ENCODE assay signal across 13 cellular contexts in genomic region chr17:8038954-8039610, GRCh38. TPM values are rescaled to one million over a fixed set of nuclear protein-coding genes. Genes with fewer than 3 reads are reported as not detected.
DNase-seq lines count a peak whose midpoint lies in the region; ATAC-seq and TF ChIP-seq lines count a peak whose summit lies in the region.
"Had no signal": no experiment of that assay in that cellular context is flagged by ENCODE, and none has a peak within 500 bp of the region (broad histone marks: within the 10 kb centered on the region; RNA-seq: fewer than 3 reads in every experiment).

TSS of gene ALOX15B (plus strand) at chr17:8039059. CDS start at chr17:8039156, 97 bp downstream.

- H3K9ac ChIP-seq in BLaER1 treated with 17β-estradiol and CSF1 and Interleukin-3, amounts not matched to agents 10 nM and 100 nM: no peak within 1 kb of the TSS

- H3K9me3 ChIP-seq in BLaER1 treated with 17β-estradiol and CSF1 and Interleukin-3, amounts not matched to agents 10 nM and 100 nM (replicated peaks in 1 of 11): 0 out of 22 replicates have a peak, but pooled peaks cover 0 to 3% (median 0%) of the 10 kb centered on the region in 11 experiments
- H3K9me3 ChIP-seq in ascending aorta (no peaks in the 10 kb centered on the region), iPS-18c (ENCODE audit: control insufficient read depth, insufficient read depth, low read length) (no peaks in the 10 kb centered on the region), prostate gland (no peaks in the 10 kb centered on the region)
- H3K9me3 ChIP-seq: neutrophil had no signal

- no peaks in the 10 kb centered on the region for H3K27me3 ChIP-seq in BLaER1 treated with 17β-estradiol and CSF1 and Interleukin-3, amounts not matched to agents 10 nM and 100 nM
- H3K27me3 ChIP-seq in ascending aorta: peaks cover 10% of the 10 kb centered on the region
- H3K27me3 ChIP-seq in prostate gland (replicated peaks; ENCODE audit: insufficient read depth): no peaks in the 10 kb centered on the region

- DNase-seq in ascending aorta (ENCODE audit: low spot score in 2 of 2) (peak in 1 of 2 donors; percentile 56), prostate gland (ENCODE audit: low spot score) (peak; percentile 72), NCI-H748 (lab: John Stamatoyannopoulos, UW; ENCODE audit: unreplicated experiment) (no peak), SIG-M5 treated with dmso at 0.1 percent for 504 hours (lab: John Stamatoyannopoulos, UW; ENCODE audit: unreplicated experiment) (no peak), EL (no peak)
- DNase-seq: hypothalamus, NCI-H2081 treated with DMSO at 0.1 percent for 48 hours, OCI-M1 had no signal

- H3K36me3 ChIP-seq in BLaER1 treated with 17β-estradiol and CSF1 and Interleukin-3, amounts not matched to agents 10 nM and 100 nM: no peaks in the 10 kb centered on the region
- H3K36me3 ChIP-seq in ascending aorta (no peaks in the 10 kb centered on the region), prostate gland (no peaks in the 10 kb centered on the region)
- H3K36me3 ChIP-seq: neutrophil had no signal

- H3K4me1 ChIP-seq in BLaER1 treated with 17β-estradiol and CSF1 and Interleukin-3, amounts not matched to agents 10 nM and 100 nM: peaks cover 0 to 51% (median 30%) of the 10 kb centered on the region in 10 experiments; a peak in 19 of 20 replicates
- H3K4me1 ChIP-seq in ascending aorta (no peaks in the 10 kb centered on the region), prostate gland (replicated peaks) (no peaks in the 10 kb centered on the region)

- 8% methylated on average over 20 of the region's 37 CpGs for WGBS in prostate gland

- H3K27ac ChIP-seq in BLaER1 treated with 17β-estradiol and CSF1 and Interleukin-3, amounts not matched to agents 10 nM and 100 nM: no peak within 1 kb of the TSS
- H3K27ac ChIP-seq in ascending aorta (no peak within 1 kb of the TSS), prostate gland (peak within 1 kb of the TSS; percentile 87 to 92)
- H3K27ac ChIP-seq: neutrophil had no signal

- intact Hi-C loops in ascending aorta (cut with DNase I) (no loop called here), prostate gland (cut with DNase I) (no loop called here)

- no peaks in the 10 kb centered on the region for H4K20me1 ChIP-seq in BLaER1 treated with 17β-estradiol and CSF1 and Interleukin-3, amounts not matched to agents 10 nM and 100 nM

- H3K4me2 ChIP-seq in BLaER1 treated with 17β-estradiol and CSF1 and Interleukin-3, amounts not matched to agents 10 nM and 100 nM: peak within 1 kb of the TSS in 7 of 11 experiments; percentile 5 to 21 (median 12); a peak in 7 of 22 replicates

- H3K4me3 ChIP-seq in BLaER1 treated with 17β-estradiol and CSF1 and Interleukin-3, amounts not matched to agents 10 nM and 100 nM: no peak within 1 kb of the TSS
- H3K4me3 ChIP-seq in ascending aorta (peak within 1 kb of the TSS; percentile 5 to 48), iPS-18c (ENCODE audit: insufficient read depth, low read depth, low read length) (peak within 1 kb of the TSS; percentile 44), prostate gland (peak within 1 kb of the TSS; percentile 37 to 56)

- TF ChIP-seq CTCF in ascending aorta (IDR thresholded peaks at IDR 0.05) (no peak), prostate gland (IDR thresholded peaks at IDR 0.05) (no peak)

- no peak for TF ChIP-seq POLR2A in prostate gland (IDR thresholded peaks at IDR 0.05)

- ATAC-seq in GM19035 (IDR thresholded peaks at IDR 0.05; ENCODE audit: unreplicated experiment): no peak

RNA-seq across cellular contexts. Expression of gene ALOX15B, which starts in this region (rescaled TPM):
- total RNA-seq in ascending aorta (2.3 TPM), prostate gland (100 to 1,000 TPM in 1 of 2 donors, 10 to 100 TPM in 1; 52.1 to 108 TPM)
- total RNA-seq: temporal lobe had no signal

Comparison
In these comparisons a context has a peak if more than half of its experiments do, and no peak if none do; other contexts are left out.
1. RNA of gene ALOX15B (total RNA-seq): 52.1 to 108 TPM in prostate gland; 2.3 TPM in ascending aorta (single experiment); every median in the first group is over 10 times any median in the second.
2. H3K27ac ChIP-seq: peak in prostate gland (2 of 2); none in BLaER1 treated with 17β-estradiol and CSF1 and Interleukin-3, amounts not matched to agents 10 nM and 100 nM (0 of 11) and ascending aorta (0 of 2).
3. H3K4me3 ChIP-seq: peak in ascending aorta (2 of 2), iPS-18c (single experiment) and prostate gland (2 of 2); none in BLaER1 treated with 17β-estradiol and CSF1 and Interleukin-3, amounts not matched to agents 10 nM and 100 nM (0 of 10).